8 cellular contexts compared by ENCODE assay signal in the genomic region with DNA sequence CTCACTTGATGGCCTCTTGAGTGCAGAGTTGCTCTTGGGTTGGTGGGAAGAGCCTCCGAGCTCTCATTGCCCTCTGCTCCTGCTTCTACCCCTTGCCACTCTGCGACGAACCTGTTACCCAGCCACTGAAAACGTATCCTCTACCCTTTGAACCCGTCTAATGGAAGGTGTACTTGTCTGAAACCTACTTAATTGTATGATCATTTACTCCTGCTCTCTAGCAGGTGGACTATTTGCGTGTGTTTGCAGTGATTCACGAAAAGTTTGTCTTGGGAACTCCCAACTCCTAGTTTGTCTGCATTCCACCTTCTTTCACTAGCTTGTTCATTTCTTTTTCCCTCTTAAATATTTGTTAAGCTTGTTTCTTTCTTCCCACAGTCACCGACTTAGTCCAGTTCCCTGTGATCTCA. TPM values are rescaled to one million over a fixed set of nuclear protein-coding genes. Genes with fewer than 3 reads are reported as not detected.
A peak's percentile ranks its signal among the peaks of the same experiment; 100 is the strongest.
DNase-seq lines count a peak whose midpoint lies in the region; ATAC-seq and TF ChIP-seq lines count a peak whose summit lies in the region.

No MANE protein-coding gene starts in this region.

- peaks cover 43% of the 10 kb centered on the region for H3K4me1 Mint-ChIP-seq in activated T-cell treated with anti-CD3 and anti-CD28 coated beads, Interleukin-2, amount 50 U/mL, for 24 hours (ENCODE audit: low read depth)
- H3K4me1 Mint-ChIP-seq in IgD-negative memory B cell, result peaks cover 14 to 26% (median 15%) of the 10 kb centered on the region in 3 donors
- H3K4me1 Mint-ChIP-seq in memory B cell, result peaks cover 19% of the 10 kb centered on the region

- no peaks in the 10 kb centered on the region for H3K4me1 ChIP-seq in urinary bladder (ENCODE audit: insufficient read depth)

- 12% methylated on average over 8 of the region's 8 CpGs for WGBS in urinary bladder

- ATAC-seq in memory B cell (ENCODE audit: low read depth), result no peak

- H3K4me3 Mint-ChIP-seq in activated T-cell treated with anti-CD3 and anti-CD28 coated beads, Interleukin-2, amount 50 U/mL, for 24 hours, result peak overlapping the region; percentile 92
- H3K4me3 Mint-ChIP-seq in IgD-negative memory B cell (peak overlapping the region; percentile 89 to 99 (median 94)), memory B cell (peak overlapping the region; percentile 98)

- H3K36me3 Mint-ChIP-seq in activated T-cell treated with anti-CD3 and anti-CD28 coated beads, Interleukin-2, amount 50 U/mL, for 24 hours (ENCODE audit: low read depth), result peaks cover 46% of the 10 kb centered on the region
- peaks cover 11% of the 10 kb centered on the region for H3K36me3 Mint-ChIP-seq in IgD-negative memory B cell
- H3K36me3 Mint-ChIP-seq in memory B cell, result peaks cover 19% of the 10 kb centered on the region

- H3K27ac ChIP-seq in urinary bladder (ENCODE audit: low read depth), result peak overlapping the region; percentile 55

- peaks cover 2% of the 10 kb centered on the region for H3K36me3 ChIP-seq in urinary bladder (ENCODE audit: insufficient read depth)

- no peaks in the 10 kb centered on the region for H3K27me3 Mint-ChIP-seq in activated T-cell treated with anti-CD3 and anti-CD28 coated beads, Interleukin-2, amount 50 U/mL, for 24 hours
- H3K27me3 Mint-ChIP-seq in IgD-negative memory B cell (no peaks in the 10 kb centered on the region), memory B cell (no peaks in the 10 kb centered on the region)

- no peaks in the 10 kb centered on the region for H3K9me3 Mint-ChIP-seq in activated T-cell treated with anti-CD3 and anti-CD28 coated beads, Interleukin-2, amount 50 U/mL, for 24 hours
- H3K9me3 Mint-ChIP-seq in IgD-negative memory B cell, result no peaks in the 10 kb centered on the region
- no peaks in the 10 kb centered on the region for H3K9me3 Mint-ChIP-seq in memory B cell

- H3K4me3 ChIP-seq in cardiac fibroblast (replicated peaks in 1 of 2; ENCODE audit: low read depth in 2 of 2, low read length in 2 of 2) (peak overlapping the region; percentile 76 to 78), urinary bladder (ENCODE audit: low read depth, low read length) (peak overlapping the region; percentile 61)

- TF ChIP-seq CTCF in cardiac fibroblast (IDR thresholded peaks at IDR 0.05; ENCODE audit: low read depth, low read length), result no peak

- peak overlapping the region; percentile 89 for H3K27ac Mint-ChIP-seq in activated T-cell treated with anti-CD3 and anti-CD28 coated beads, Interleukin-2, amount 50 U/mL, for 24 hours
- H3K27ac Mint-ChIP-seq in IgD-negative memory B cell, result peak overlapping the region; percentile 73 to 92 (median 82)
- peak overlapping the region; percentile 91 for H3K27ac Mint-ChIP-seq in memory B cell

- DNase-seq in activated T-cell treated with anti-CD3 and anti-CD28 coated beads, Interleukin-2, amount 50 U/mL, for 24 hours, result no peak
- DNase-seq in activated T-cell treated with anti-CD3 and anti-CD28 coated beads, Interleukin-2, amount 50 U/mL, for 48 hours, result no peak
- DNase-seq in cardiac fibroblast (ENCODE audit: low read depth in 2 of 2) (no peak), memory B cell (ENCODE audit: low spot score in 2 of 2) (peak in 1 of 2 donors; percentile 2), NCI-H345 treated with DMSO at 0.1 percent for 48 hours (lab: John Stamatoyannopoulos, UW; ENCODE audit: unreplicated experiment) (no peak), NCI-H2107 (lab: John Stamatoyannopoulos, UW) (no peak)

RNA-seq across cellular contexts. Expression of a gene that starts 0.5 kb away (rescaled TPM):
- polyA plus RNA-seq in IgD-negative memory B cell (2.7 TPM), urinary bladder (17.6 TPM)
- total RNA-seq in urinary bladder, result 66.0 TPM
